In genomic region chr9:77604316-77604715, GRCh38 we compare ENCODE assay signal across 28 cellular contexts. TPM values are rescaled to one million over a fixed set of nuclear protein-coding genes. Genes with fewer than 3 reads are reported as not detected.
"Had no signal": no experiment of that assay in that cellular context is flagged by ENCODE, and none has a peak within 500 bp of the region (broad histone marks: within the 10 kb centered on the region; RNA-seq: fewer than 3 reads in every experiment).

No MANE protein-coding gene starts in this region.

- H3K9me3 ChIP-seq: gastroesophageal sphincter, testis, transverse colon had no signal

- H3K27me3 ChIP-seq: dorsolateral prefrontal cortex, gastroesophageal sphincter, neural progenitor cell, testis, transverse colon had no signal

- H2AFZ ChIP-seq: neural progenitor cell had no signal

- H3K27ac Mint-ChIP-seq: activated CD4-positive, alpha-beta T cell treated with anti-CD3 and anti-CD28 coated beads, Interleukin-2, amount 10 ng/mL, durations not matched to agents 7 days and 5 days; activated CD8-positive, alpha-beta T cell treated with anti-CD3 and anti-CD28 coated beads for 36 hours; activated naive CD4-positive, alpha-beta T cell treated with anti-CD3 and anti-CD28 coated beads, Interleukin-2, amount 50 U/mL, for 72 hours; activated T-cell treated with anti-CD3 and anti-CD28 coated beads, Interleukin-2, amount 50 U/mL, for 72 hours; brain; immature natural killer cell; memory B cell; natural killer cell; neural progenitor cell had no signal

- H3K4me1 ChIP-seq: neural progenitor cell, testis had no signal

- H3K9ac ChIP-seq: neural progenitor cell had no signal

- H3K36me3 Mint-ChIP-seq: activated naive CD4-positive, alpha-beta T cell treated with anti-CD3 and anti-CD28 coated beads, Interleukin-2, amount 50 U/mL, for 72 hours; brain; memory B cell; natural killer cell; neural progenitor cell had no signal

- H3K4me2 ChIP-seq: neural progenitor cell had no signal

- H3K4me3 ChIP-seq: coronary artery, dorsolateral prefrontal cortex, gastroesophageal sphincter, neural progenitor cell, testis, transverse colon had no signal

- H3K9me3 Mint-ChIP-seq: activated CD4-positive, alpha-beta T cell treated with anti-CD3 and anti-CD28 coated beads, Interleukin-2, amount 10 ng/mL, durations not matched to agents 7 days and 5 days; activated CD8-positive, alpha-beta T cell treated with anti-CD3 and anti-CD28 coated beads for 36 hours; brain; natural killer cell; neural progenitor cell had no signal

- H3K4me1 Mint-ChIP-seq: activated CD4-positive, alpha-beta T cell treated with anti-CD3 and anti-CD28 coated beads, Interleukin-2, amount 10 ng/mL, durations not matched to agents 7 days and 5 days; immature natural killer cell; memory B cell; natural killer cell had no signal

- DNase-seq: activated CD4-positive, alpha-beta T cell treated with anti-CD3 and anti-CD28 coated beads, Interleukin-2, amount 10 ng/mL, durations not matched to agents 7 days and 5 days; activated CD4-positive, CD25-positive, alpha-beta regulatory T cell treated with anti-CD3 and anti-CD28 coated beads, Interleukin-2, amount 50 U/mL, for 72 hours; activated CD8-positive, alpha-beta T cell treated with anti-CD3 and anti-CD28 coated beads for 36 hours; activated naive CD4-positive, alpha-beta T cell; activated T-cell treated with anti-CD3 and anti-CD28 coated beads, Interleukin-2, amount 50 U/mL, for 72 hours; aorta; dorsolateral prefrontal cortex; effector memory CD4-positive, alpha-beta T cell; hypothalamus; immature natural killer cell; natural killer cell; occipital lobe; posterior cingulate gyrus; right cardiac atrium; stimulated activated CD4-positive, alpha-beta T cell treated with anti-CD3 and anti-CD28 coated beads, Interleukin-12 subunit alpha, Interleukin-12 subunit beta, amount 100 ng/mL, for 4 hours; stimulated activated CD4-positive, alpha-beta T cell treated with anti-CD3 and anti-CD28 coated beads, Interleukin-4, amount 100 ng/mL, for 1 hour; stimulated activated naive CD8-positive, alpha-beta T cell treated with anti-CD3 and anti-CD28 coated beads, Interleukin-15, Interleukin-2, amounts not matched to agents 100 U/mL and 50 U/mL, for 24 hours; T-helper 2 cell; testis; transverse colon had no signal

- FAIRE-seq: urothelium cell line had no signal

- H3K36me3 ChIP-seq: gastroesophageal sphincter, neural progenitor cell, transverse colon had no signal

- H3K4me3 Mint-ChIP-seq: activated CD4-positive, alpha-beta T cell treated with anti-CD3 and anti-CD28 coated beads, Interleukin-2, amount 10 ng/mL, durations not matched to agents 7 days and 5 days; activated CD8-positive, alpha-beta T cell treated with anti-CD3 and anti-CD28 coated beads for 36 hours; activated T-cell treated with anti-CD3 and anti-CD28 coated beads, Interleukin-2, amount 50 U/mL, for 72 hours; brain; immature natural killer cell; memory B cell; natural killer cell; neural progenitor cell had no signal

- H3K27ac ChIP-seq: coronary artery, dorsolateral prefrontal cortex, neural progenitor cell, testis had no signal

RNA-seq across cellular contexts. Expression of gene GNA14, which starts 43.8 kb away (rescaled TPM):
- total RNA-seq: activated CD4-positive, alpha-beta T cell treated with anti-CD3 and anti-CD28 coated beads, Interleukin-2, amount 10 ng/mL, durations not matched to agents 7 days and 5 days; activated CD8-positive, alpha-beta T cell treated with anti-CD3 and anti-CD28 coated beads for 36 hours; mononuclear cell had no signal
- polyA plus RNA-seq: immature natural killer cell had no signal
